Comparison of ENCODE assay signal across 1 cellular context in the genomic region with DNA sequence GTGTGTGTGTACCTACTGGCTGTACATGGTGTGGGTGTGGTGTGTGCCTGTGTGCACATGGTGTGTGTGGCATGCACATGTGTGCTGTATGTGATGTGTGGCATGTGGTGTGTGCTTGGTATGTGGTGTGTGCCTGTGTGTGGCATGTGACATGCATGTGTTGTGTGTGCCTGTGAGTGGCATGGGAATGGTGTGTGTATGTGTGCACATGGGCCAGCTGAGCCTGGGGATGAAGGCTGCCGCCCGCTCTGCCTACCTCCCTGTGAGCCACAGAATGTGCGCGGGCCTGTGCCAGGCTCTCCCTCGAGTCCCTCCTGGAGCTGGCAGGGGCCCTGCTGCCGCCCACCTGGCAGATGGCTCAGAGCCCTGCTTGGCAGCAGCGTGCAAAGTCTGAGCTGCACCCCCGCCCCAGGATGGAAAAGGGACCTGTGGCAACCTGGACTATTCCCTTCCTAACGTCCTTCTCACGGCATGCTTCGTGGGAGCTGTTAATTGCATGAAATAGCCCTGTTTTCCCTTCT.
TF ChIP-seq lines count a peak whose summit lies in the region.

No MANE protein-coding gene starts in this region.

TF ChIP-seq in IMR-90, 13 proteins besides CTCF, POLR2A, EP300 and RAD21:
- TF ChIP-seq CEBPB (IDR thresholded peaks at IDR 0.05; ENCODE audit: low read depth, low read length) (no peak), CHD1 (IDR thresholded peaks at IDR 0.05; ENCODE audit: low read depth, low read length) (no peak), RFX5 (IDR thresholded peaks at IDR 0.05; ENCODE audit: low read depth, low read length) (no peak), MAFK (IDR thresholded peaks at IDR 0.05; ENCODE audit: low read depth, low read length) (no peak), NFE2L2 (IDR thresholded peaks at IDR 0.05; ENCODE audit: low read depth, low read length) (no peak), MXI1 (IDR thresholded peaks at IDR 0.05; ENCODE audit: borderline replicate concordance, low read depth, low read length) (no peak), FOS (IDR thresholded peaks at IDR 0.05; ENCODE audit: low read depth, low read length) (no peak), SMC3 (IDR thresholded peaks at IDR 0.05; ENCODE audit: low read depth, low read length) (no peak), RCOR1 (IDR thresholded peaks at IDR 0.05; ENCODE audit: insufficient replicate concordance, low read length) (no peak), BHLHE40 (IDR thresholded peaks at IDR 0.05; ENCODE audit: low read depth, low read length) (no peak)
- TF ChIP-seq, protein P1, sequence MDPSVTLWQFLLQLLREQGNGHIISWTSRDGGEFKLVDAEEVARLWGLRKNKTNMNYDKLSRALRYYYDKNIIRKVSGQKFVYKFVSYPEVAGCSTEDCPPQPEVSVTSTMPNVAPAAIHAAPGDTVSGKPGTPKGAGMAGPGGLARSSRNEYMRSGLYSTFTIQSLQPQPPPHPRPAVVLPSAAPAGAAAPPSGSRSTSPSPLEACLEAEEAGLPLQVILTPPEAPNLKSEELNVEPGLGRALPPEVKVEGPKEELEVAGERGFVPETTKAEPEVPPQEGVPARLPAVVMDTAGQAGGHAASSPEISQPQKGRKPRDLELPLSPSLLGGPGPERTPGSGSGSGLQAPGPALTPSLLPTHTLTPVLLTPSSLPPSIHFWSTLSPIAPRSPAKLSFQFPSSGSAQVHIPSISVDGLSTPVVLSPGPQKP (IDR thresholded peaks at IDR 0.05; ENCODE audit: borderline replicate concordance, low read depth, low read length): no peak
- TF ChIP-seq, protein P2, sequence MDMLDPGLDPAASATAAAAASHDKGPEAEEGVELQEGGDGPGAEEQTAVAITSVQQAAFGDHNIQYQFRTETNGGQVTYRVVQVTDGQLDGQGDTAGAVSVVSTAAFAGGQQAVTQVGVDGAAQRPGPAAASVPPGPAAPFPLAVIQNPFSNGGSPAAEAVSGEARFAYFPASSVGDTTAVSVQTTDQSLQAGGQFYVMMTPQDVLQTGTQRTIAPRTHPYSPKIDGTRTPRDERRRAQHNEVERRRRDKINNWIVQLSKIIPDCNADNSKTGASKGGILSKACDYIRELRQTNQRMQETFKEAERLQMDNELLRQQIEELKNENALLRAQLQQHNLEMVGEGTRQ (IDR thresholded peaks at IDR 0.05; ENCODE audit: low read depth, low read length): no peak
